Comparison of ENCODE assay signal across 1 cellular context in the genomic region with DNA sequence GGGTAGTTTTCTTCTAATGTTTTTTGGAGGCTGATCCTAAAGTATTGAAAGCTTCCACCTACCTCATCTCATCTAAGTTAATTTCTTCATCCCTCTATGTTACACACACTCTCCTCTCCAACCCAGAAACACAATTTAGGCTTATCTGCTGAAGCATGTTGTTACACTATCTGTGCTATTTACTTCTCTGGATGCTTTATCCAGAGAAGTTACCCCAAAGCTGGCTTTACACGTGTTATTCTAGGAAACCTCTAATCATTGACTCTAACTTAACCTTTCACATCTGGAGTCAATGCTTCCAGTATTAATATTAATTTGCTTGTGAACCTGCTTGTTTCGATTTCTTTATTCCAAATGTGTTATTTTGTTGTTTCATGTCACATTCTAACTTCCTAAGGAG.
TF ChIP-seq lines count a peak whose summit lies in the region.

No MANE protein-coding gene starts in this region.

TF ChIP-seq in K562, 482 proteins besides CTCF, POLR2A, EP300 and RAD21 (continued from another document):
- TF ChIP-seq, protein P1, sequence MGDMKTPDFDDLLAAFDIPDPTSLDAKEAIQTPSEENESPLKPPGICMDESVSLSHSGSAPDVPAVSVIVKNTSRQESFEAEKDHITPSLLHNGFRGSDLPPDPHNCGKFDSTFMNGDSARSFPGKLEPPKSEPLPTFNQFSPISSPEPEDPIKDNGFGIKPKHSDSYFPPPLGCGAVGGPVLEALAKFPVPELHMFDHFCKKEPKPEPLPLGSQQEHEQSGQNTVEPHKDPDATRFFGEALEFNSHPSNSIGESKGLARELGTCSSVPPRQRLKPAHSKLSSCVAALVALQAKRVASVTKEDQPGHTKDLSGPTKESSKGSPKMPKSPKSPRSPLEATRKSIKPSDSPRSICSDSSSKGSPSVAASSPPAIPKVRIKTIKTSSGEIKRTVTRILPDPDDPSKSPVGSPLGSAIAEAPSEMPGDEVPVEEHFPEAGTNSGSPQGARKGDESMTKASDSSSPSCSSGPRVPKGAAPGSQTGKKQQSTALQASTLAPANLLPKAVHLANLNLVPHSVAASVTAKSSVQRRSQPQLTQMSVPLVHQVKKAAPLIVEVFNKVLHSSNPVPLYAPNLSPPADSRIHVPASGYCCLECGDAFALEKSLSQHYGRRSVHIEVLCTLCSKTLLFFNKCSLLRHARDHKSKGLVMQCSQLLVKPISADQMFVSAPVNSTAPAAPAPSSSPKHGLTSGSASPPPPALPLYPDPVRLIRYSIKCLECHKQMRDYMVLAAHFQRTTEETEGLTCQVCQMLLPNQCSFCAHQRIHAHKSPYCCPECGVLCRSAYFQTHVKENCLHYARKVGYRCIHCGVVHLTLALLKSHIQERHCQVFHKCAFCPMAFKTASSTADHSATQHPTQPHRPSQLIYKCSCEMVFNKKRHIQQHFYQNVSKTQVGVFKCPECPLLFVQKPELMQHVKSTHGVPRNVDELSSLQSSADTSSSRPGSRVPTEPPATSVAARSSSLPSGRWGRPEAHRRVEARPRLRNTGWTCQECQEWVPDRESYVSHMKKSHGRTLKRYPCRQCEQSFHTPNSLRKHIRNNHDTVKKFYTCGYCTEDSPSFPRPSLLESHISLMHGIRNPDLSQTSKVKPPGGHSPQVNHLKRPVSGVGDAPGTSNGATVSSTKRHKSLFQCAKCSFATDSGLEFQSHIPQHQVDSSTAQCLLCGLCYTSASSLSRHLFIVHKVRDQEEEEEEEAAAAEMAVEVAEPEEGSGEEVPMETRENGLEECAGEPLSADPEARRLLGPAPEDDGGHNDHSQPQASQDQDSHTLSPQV (IDR thresholded peaks at IDR 0.05) = peak; percentile 26; the same call in 1 of the 2 replicates
- peak; percentile 65; the same call in 1 of the 2 replicates for TF ChIP-seq ZNF766 (CRISPR knock-in tag; conservative IDR thresholded peaks at IDR 0.05)
- no peak for TF ChIP-seq ATF7 (IDR thresholded peaks at IDR 0.05)
- TF ChIP-seq CBFA2T2 (conservative IDR thresholded peaks at IDR 0.05) = peak; percentile 44
- peak in 1 of 2 experiments; percentile 49; a peak in 2 of 4 replicates for TF ChIP-seq FOXA3 (CRISPR knock-in tag; conservative IDR thresholded peaks at IDR 0.05 in 1 of 2, IDR thresholded peaks at IDR 0.05 in 1 of 2)
- TF ChIP-seq, protein P2, sequence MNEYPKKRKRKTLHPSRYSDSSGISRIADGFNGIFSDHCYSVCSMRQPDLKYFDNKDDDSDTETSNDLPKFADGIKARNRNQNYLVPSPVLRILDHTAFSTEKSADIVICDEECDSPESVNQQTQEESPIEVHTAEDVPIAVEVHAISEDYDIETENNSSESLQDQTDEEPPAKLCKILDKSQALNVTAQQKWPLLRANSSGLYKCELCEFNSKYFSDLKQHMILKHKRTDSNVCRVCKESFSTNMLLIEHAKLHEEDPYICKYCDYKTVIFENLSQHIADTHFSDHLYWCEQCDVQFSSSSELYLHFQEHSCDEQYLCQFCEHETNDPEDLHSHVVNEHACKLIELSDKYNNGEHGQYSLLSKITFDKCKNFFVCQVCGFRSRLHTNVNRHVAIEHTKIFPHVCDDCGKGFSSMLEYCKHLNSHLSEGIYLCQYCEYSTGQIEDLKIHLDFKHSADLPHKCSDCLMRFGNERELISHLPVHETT (CRISPR knock-in tag; conservative IDR thresholded peaks at IDR 0.05 in 1 of 2, IDR thresholded peaks at IDR 0.05 in 1 of 2) = no peak
- TF ChIP-seq TEAD4 (IDR thresholded peaks at IDR 0.05; ENCODE audit: low read length) = peak; percentile 60; the same call in 1 of the 2 replicates
- TF ChIP-seq TEAD4 (CRISPR knock-in tag; IDR thresholded peaks at IDR 0.05; ENCODE audit: borderline replicate concordance) = no peak
- TF ChIP-seq FOXJ2 (tag; IDR thresholded peaks at IDR 0.05) = no peak
- TF ChIP-seq, protein P3, sequence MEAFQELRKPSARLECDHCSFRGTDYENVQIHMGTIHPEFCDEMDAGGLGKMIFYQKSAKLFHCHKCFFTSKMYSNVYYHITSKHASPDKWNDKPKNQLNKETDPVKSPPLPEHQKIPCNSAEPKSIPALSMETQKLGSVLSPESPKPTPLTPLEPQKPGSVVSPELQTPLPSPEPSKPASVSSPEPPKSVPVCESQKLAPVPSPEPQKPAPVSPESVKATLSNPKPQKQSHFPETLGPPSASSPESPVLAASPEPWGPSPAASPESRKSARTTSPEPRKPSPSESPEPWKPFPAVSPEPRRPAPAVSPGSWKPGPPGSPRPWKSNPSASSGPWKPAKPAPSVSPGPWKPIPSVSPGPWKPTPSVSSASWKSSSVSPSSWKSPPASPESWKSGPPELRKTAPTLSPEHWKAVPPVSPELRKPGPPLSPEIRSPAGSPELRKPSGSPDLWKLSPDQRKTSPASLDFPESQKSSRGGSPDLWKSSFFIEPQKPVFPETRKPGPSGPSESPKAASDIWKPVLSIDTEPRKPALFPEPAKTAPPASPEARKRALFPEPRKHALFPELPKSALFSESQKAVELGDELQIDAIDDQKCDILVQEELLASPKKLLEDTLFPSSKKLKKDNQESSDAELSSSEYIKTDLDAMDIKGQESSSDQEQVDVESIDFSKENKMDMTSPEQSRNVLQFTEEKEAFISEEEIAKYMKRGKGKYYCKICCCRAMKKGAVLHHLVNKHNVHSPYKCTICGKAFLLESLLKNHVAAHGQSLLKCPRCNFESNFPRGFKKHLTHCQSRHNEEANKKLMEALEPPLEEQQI (IDR thresholded peaks at IDR 0.05) = peak; percentile 27; the same call in 1 of the 2 replicates
- no peak for TF ChIP-seq NFIC (IDR thresholded peaks at IDR 0.05)
- TF ChIP-seq NCOR1 (IDR thresholded peaks at IDR 0.05) = peak; percentile 43; the same call in 1 of the 2 replicates
- TF ChIP-seq ARID1B (IDR thresholded peaks at IDR 0.05) = peak; percentile 75
- no peak for TF ChIP-seq BHLHE40 (IDR thresholded peaks at IDR 0.05; ENCODE audit: low read length)
- peak in 1 of 2 experiments; percentile 59; a peak in 2 of 4 replicates for TF ChIP-seq FOXK2 (conservative IDR thresholded peaks at IDR 0.05 in 1 of 2, IDR thresholded peaks at IDR 0.05 in 1 of 2; ENCODE audit: low read depth in 2 of 2)
- 0 out of 4 replicates have a peak, but pooled peaks of 1 of the 2 experiments have one; percentile 29 for TF ChIP-seq HDAC1 (IDR thresholded peaks at IDR 0.05)
